In genomic region chr15:98280576-98280975, GRCh38 we compare ENCODE assay signal across 26 cellular contexts.
"Had no signal": no experiment of that assay in that cellular context is flagged by ENCODE, and none has a peak within 500 bp of the region (broad histone marks: within the 10 kb centered on the region; RNA-seq: fewer than 3 reads in every experiment).

No MANE protein-coding gene starts in this region.

- H3K36me3 ChIP-seq: ascending aorta, breast epithelium, cardiac muscle cell, colonic mucosa had no signal

- H3K9me3 ChIP-seq: ascending aorta, breast epithelium, colonic mucosa had no signal

- DNase-seq: activated CD4-positive, alpha-beta memory T cell treated with anti-CD3 and anti-CD28 coated beads, Interleukin-2, amount 10 ng/mL, durations not matched to agents 7 days and 5 days; activated CD4-positive, alpha-beta T cell treated with anti-CD3 and anti-CD28 coated beads for 1 hour; activated CD4-positive, alpha-beta T cell treated with anti-CD3 and anti-CD28 coated beads for 4 hours; activated CD4-positive, alpha-beta T cell treated with anti-CD3 and anti-CD28 coated beads, Interleukin-2, amount 10 ng/mL, durations not matched to agents 7 days and 5 days; activated CD4-positive, alpha-beta T cell treated with anti-CD3 and anti-CD28 coated beads, Interleukin-2, amount 50 U/mL, for 4 hours; activated CD8-positive, alpha-beta memory T cell treated with anti-CD3 and anti-CD28 coated beads, Interleukin-2, amount 50 U/mL, for 48 hours; activated gamma-delta T cell; activated naive CD4-positive, alpha-beta T cell; activated naive CD4-positive, alpha-beta T cell treated with anti-CD3 and anti-CD28 coated beads, Interleukin-2, amount 10 ng/mL, durations not matched to agents 7 days and 5 days; activated naive CD8-positive, alpha-beta T cell treated with anti-CD3 and anti-CD28 coated beads, Interleukin-2, amount 10 ng/mL, durations not matched to agents 7 days and 5 days; activated T-cell treated with anti-CD3 and anti-CD28 coated beads for 4 hours; activated T-cell treated with anti-CD3 and anti-CD28 coated beads, Interleukin-2, amount 50 U/mL, for 24 hours; activated T-cell treated with anti-CD3 and anti-CD28 coated beads, Interleukin-2, amount 50 U/mL, for 72 hours; central memory CD4-positive, alpha-beta T cell; cerebellar nuclear complex; colonic mucosa; effector CD8-positive, alpha-beta T cell; foreskin fibroblast; head of caudate nucleus; T-helper 2 cell had no signal

- H3K4me3 ChIP-seq: ascending aorta, breast epithelium, cardiac muscle cell, colonic mucosa had no signal

- H3K36me3 Mint-ChIP-seq: activated naive CD4-positive, alpha-beta T cell treated with anti-CD3 and anti-CD28 coated beads, Interleukin-2, amount 10 ng/mL, durations not matched to agents 7 days and 5 days; activated naive CD4-positive, alpha-beta T cell treated with anti-CD3 and anti-CD28 coated beads, Interleukin-2, amount 50 U/mL, for 72 hours; activated naive CD8-positive, alpha-beta T cell treated with anti-CD3 and anti-CD28 coated beads, Interleukin-2, amount 10 ng/mL, durations not matched to agents 7 days and 5 days; brain had no signal

- H3K27ac ChIP-seq: ascending aorta, breast epithelium, cardiac muscle cell, colonic mucosa, epithelial cell of prostate had no signal

- H3K4me1 ChIP-seq: ascending aorta, breast epithelium, colonic mucosa had no signal

- ATAC-seq: activated naive CD4-positive, alpha-beta T cell treated with anti-CD3 and anti-CD28 coated beads, Interleukin-2, amount 50 U/mL, for 72 hours; activated T-cell treated with anti-CD3 and anti-CD28 coated beads, Interleukin-2, amount 50 U/mL, for 72 hours had no signal

- H3K4me3 Mint-ChIP-seq: activated CD4-positive, alpha-beta memory T cell treated with anti-CD3 and anti-CD28 coated beads, Interleukin-2, amount 10 ng/mL, durations not matched to agents 7 days and 5 days; activated CD4-positive, alpha-beta T cell treated with anti-CD3 and anti-CD28 coated beads, Interleukin-2, amount 10 ng/mL, durations not matched to agents 7 days and 5 days; activated naive CD4-positive, alpha-beta T cell treated with anti-CD3 and anti-CD28 coated beads, Interleukin-2, amount 10 ng/mL, durations not matched to agents 7 days and 5 days; activated naive CD8-positive, alpha-beta T cell treated with anti-CD3 and anti-CD28 coated beads, Interleukin-2, amount 10 ng/mL, durations not matched to agents 7 days and 5 days; activated T-cell treated with anti-CD3 and anti-CD28 coated beads, Interleukin-2, amount 50 U/mL, for 24 hours; activated T-cell treated with anti-CD3 and anti-CD28 coated beads, Interleukin-2, amount 50 U/mL, for 72 hours; brain had no signal

- H3K4me1 Mint-ChIP-seq: activated CD4-positive, alpha-beta memory T cell treated with anti-CD3 and anti-CD28 coated beads, Interleukin-2, amount 10 ng/mL, durations not matched to agents 7 days and 5 days; activated CD4-positive, alpha-beta T cell treated with anti-CD3 and anti-CD28 coated beads, Interleukin-2, amount 10 ng/mL, durations not matched to agents 7 days and 5 days; activated naive CD4-positive, alpha-beta T cell treated with anti-CD3 and anti-CD28 coated beads, Interleukin-2, amount 10 ng/mL, durations not matched to agents 7 days and 5 days; activated naive CD8-positive, alpha-beta T cell treated with anti-CD3 and anti-CD28 coated beads, Interleukin-2, amount 10 ng/mL, durations not matched to agents 7 days and 5 days; brain had no signal

- H3K9me3 Mint-ChIP-seq: activated CD4-positive, alpha-beta T cell treated with anti-CD3 and anti-CD28 coated beads, Interleukin-2, amount 10 ng/mL, durations not matched to agents 7 days and 5 days; activated naive CD4-positive, alpha-beta T cell treated with anti-CD3 and anti-CD28 coated beads, Interleukin-2, amount 10 ng/mL, durations not matched to agents 7 days and 5 days; activated naive CD4-positive, alpha-beta T cell treated with anti-CD3 and anti-CD28 coated beads, Interleukin-2, amount 50 U/mL, for 72 hours; activated naive CD8-positive, alpha-beta T cell treated with anti-CD3 and anti-CD28 coated beads, Interleukin-2, amount 10 ng/mL, durations not matched to agents 7 days and 5 days; activated T-cell treated with anti-CD3 and anti-CD28 coated beads, Interleukin-2, amount 50 U/mL, for 24 hours; activated T-cell treated with anti-CD3 and anti-CD28 coated beads, Interleukin-2, amount 50 U/mL, for 72 hours had no signal

- H3K27ac Mint-ChIP-seq: activated CD4-positive, alpha-beta memory T cell treated with anti-CD3 and anti-CD28 coated beads, Interleukin-2, amount 10 ng/mL, durations not matched to agents 7 days and 5 days; activated CD4-positive, alpha-beta T cell treated with anti-CD3 and anti-CD28 coated beads, Interleukin-2, amount 10 ng/mL, durations not matched to agents 7 days and 5 days; activated naive CD4-positive, alpha-beta T cell treated with anti-CD3 and anti-CD28 coated beads, Interleukin-2, amount 10 ng/mL, durations not matched to agents 7 days and 5 days; activated naive CD4-positive, alpha-beta T cell treated with anti-CD3 and anti-CD28 coated beads, Interleukin-2, amount 50 U/mL, for 72 hours; activated naive CD8-positive, alpha-beta T cell treated with anti-CD3 and anti-CD28 coated beads, Interleukin-2, amount 10 ng/mL, durations not matched to agents 7 days and 5 days; activated T-cell treated with anti-CD3 and anti-CD28 coated beads, Interleukin-2, amount 50 U/mL, for 24 hours; activated T-cell treated with anti-CD3 and anti-CD28 coated beads, Interleukin-2, amount 50 U/mL, for 72 hours; brain had no signal

- H3K27me3 Mint-ChIP-seq: activated CD4-positive, alpha-beta memory T cell treated with anti-CD3 and anti-CD28 coated beads, Interleukin-2, amount 10 ng/mL, durations not matched to agents 7 days and 5 days; activated CD4-positive, alpha-beta T cell treated with anti-CD3 and anti-CD28 coated beads, Interleukin-2, amount 10 ng/mL, durations not matched to agents 7 days and 5 days; activated naive CD4-positive, alpha-beta T cell treated with anti-CD3 and anti-CD28 coated beads, Interleukin-2, amount 10 ng/mL, durations not matched to agents 7 days and 5 days had no signal

- H3K27me3 ChIP-seq: ascending aorta, breast epithelium, cardiac muscle cell, colonic mucosa had no signal
